ENCODE assay signal across 11 cellular contexts in genomic region chr20:6704132-6704861, GRCh38.
DNase-seq lines count a peak whose midpoint lies in the region; ATAC-seq and TF ChIP-seq lines count a peak whose summit lies in the region.
"Had no signal": no experiment of that assay in that cellular context is flagged by ENCODE, and none has a peak within 500 bp of the region (broad histone marks: within the 10 kb centered on the region; RNA-seq: fewer than 3 reads in every experiment).

No MANE protein-coding gene starts in this region.

- no peak for TF ChIP-seq POLR2A in heart left ventricle (IDR thresholded peaks at IDR 0.05)

- H3K27ac Mint-ChIP-seq in neural progenitor cell: no peak overlapping the region
- H3K27ac Mint-ChIP-seq: activated naive CD8-positive, alpha-beta T cell treated with anti-CD3 and anti-CD28 coated beads for 36 hours had no signal

- H3K27ac ChIP-seq in RWPE2 (ENCODE audit: poor library complexity, severe bottlenecking) (no peak overlapping the region), heart left ventricle (peak overlapping the region; percentile 0 to 91 (median 54)), psoas muscle (peak overlapping the region; percentile 58), neural progenitor cell (no peak overlapping the region)

- H3K27me3 Mint-ChIP-seq in neural progenitor cell (ENCODE audit: insufficient read depth, low read depth): no peaks in the 10 kb centered on the region

- no peaks in the 10 kb centered on the region for H3K36me3 Mint-ChIP-seq in neural progenitor cell
- H3K36me3 Mint-ChIP-seq: activated naive CD8-positive, alpha-beta T cell treated with anti-CD3 and anti-CD28 coated beads for 36 hours had no signal

- H3K4me3 ChIP-seq in RWPE2 (ENCODE audit: severe bottlenecking) (no peak overlapping the region), heart left ventricle (no peak overlapping the region), psoas muscle (no peak overlapping the region), neural progenitor cell (no peak overlapping the region)

- no peaks in the 10 kb centered on the region for H3K9me3 Mint-ChIP-seq in neural progenitor cell

- WGBS in heart left ventricle, 4 donors: 51 to 70% (median 67%) methylated on average over 6 of the region's 6 CpGs
- WGBS in psoas muscle, 3 donors: 62 to 75% (median 68%) methylated on average over 6 of the region's 6 CpGs

- no peak for TF ChIP-seq CTCF in RWPE2 (IDR thresholded peaks at IDR 0.05; ENCODE audit: poor library complexity, severe bottlenecking)
- no peak for TF ChIP-seq CTCF in heart left ventricle (IDR thresholded peaks at IDR 0.05)
- TF ChIP-seq CTCF in psoas muscle (IDR thresholded peaks at IDR 0.05): no peak
- TF ChIP-seq CTCF in neural progenitor cell (IDR thresholded peaks at IDR 0.05): no peak

- no peaks in the 10 kb centered on the region for H4K20me1 ChIP-seq in neural progenitor cell (ENCODE audit: low read depth)

- 0 out of 3 replicates have a peak, but pooled peaks have one; percentile 26 for ATAC-seq in RWPE2 (ENCODE audit: low read depth)
- ATAC-seq in heart left ventricle: peak; percentile 41 to 66 (median 56)
- peak; percentile 27 to 59 (median 42) for ATAC-seq in psoas muscle
- no peak for ATAC-seq in HG02852 (IDR thresholded peaks at IDR 0.05; ENCODE audit: unreplicated experiment)
- ATAC-seq in HG03571 (IDR thresholded peaks at IDR 0.05; ENCODE audit: unreplicated experiment): no peak

- no peak overlapping the region for H3K4me2 ChIP-seq in neural progenitor cell

- H3K36me3 ChIP-seq in RWPE2 (ENCODE audit: low read depth) (no peaks in the 10 kb centered on the region), heart left ventricle (no peaks in the 10 kb centered on the region), psoas muscle (ENCODE audit: insufficient read depth in 1 of 2, low read depth in 1 of 2) (no peaks in the 10 kb centered on the region), neural progenitor cell (no peaks in the 10 kb centered on the region)

- H3K4me1 ChIP-seq in RWPE2 (ENCODE audit: insufficient read depth, poor library complexity, severe bottlenecking) (peaks cover 67% of the 10 kb centered on the region), heart left ventricle (peaks cover 0 to 59% (median 12%) of the 10 kb centered on the region in 12 donors), psoas muscle (peaks cover 8% of the 10 kb centered on the region), neural progenitor cell (no peaks in the 10 kb centered on the region)

- no peaks in the 10 kb centered on the region for H3K79me2 ChIP-seq in neural progenitor cell (ENCODE audit: low read depth)

- H3K9ac ChIP-seq in neural progenitor cell: no peak overlapping the region

- no peaks in the 10 kb centered on the region for H3K9me3 ChIP-seq in RWPE2 (ENCODE audit: severe bottlenecking)
- H3K9me3 ChIP-seq in heart left ventricle: no peaks in the 10 kb centered on the region
- H3K9me3 ChIP-seq in psoas muscle: no peaks in the 10 kb centered on the region
- H3K9me3 ChIP-seq in neural progenitor cell (ENCODE audit: low read depth): no peaks in the 10 kb centered on the region

- H3K4me1 Mint-ChIP-seq in neural progenitor cell: no peaks in the 10 kb centered on the region
- H3K4me1 Mint-ChIP-seq: activated naive CD8-positive, alpha-beta T cell treated with anti-CD3 and anti-CD28 coated beads for 36 hours had no signal

- H3F3A ChIP-seq in neural progenitor cell (ENCODE audit: low read depth): no peaks in the 10 kb centered on the region

- DNase-seq in COLO668 (lab: John Stamatoyannopoulos, UW; ENCODE audit: unreplicated experiment) (peak; percentile 52), RWPE2 (ENCODE audit: low spot score) (no peak), heart left ventricle (peak in 1 of 5 donors; percentile 34), psoas muscle (no peak), neural progenitor cell (ENCODE audit: low spot score) (no peak)
- no peak for DNase-seq in effector CD4-positive, alpha-beta T cell
- DNase-seq: activated naive CD8-positive, alpha-beta T cell treated with anti-CD3 and anti-CD28 coated beads for 36 hours; DMS153; NCI-H345 had no signal

- intact Hi-C loops in heart left ventricle (cut with DNase I) (loop anchor here in 1 of 10 donors (10.0 kb wide), 1 partner anchor 59 kb away; no protein-coding TSS in a partner anchor), psoas muscle (cut with DNase I) (no loop called here)

- no peaks in the 10 kb centered on the region for H3K27me3 ChIP-seq in RWPE2 (ENCODE audit: insufficient read depth, poor library complexity, severe bottlenecking)
- H3K27me3 ChIP-seq in heart left ventricle: no peaks in the 10 kb centered on the region
- H3K27me3 ChIP-seq in psoas muscle (ENCODE audit: insufficient read depth in 3 of 3, low read length in 2 of 3): no peaks in the 10 kb centered on the region
- H3K27me3 ChIP-seq in neural progenitor cell: no peaks in the 10 kb centered on the region

- H3K4me3 Mint-ChIP-seq in neural progenitor cell: no peak overlapping the region
- H3K4me3 Mint-ChIP-seq: activated naive CD8-positive, alpha-beta T cell treated with anti-CD3 and anti-CD28 coated beads for 36 hours had no signal

- H2AFZ ChIP-seq in neural progenitor cell (replicated peaks): no peak overlapping the region

Comparison
In these comparisons a context has a peak if more than half of its experiments do, and no peak if none do; other contexts are left out.
1. ATAC-seq: peak in RWPE2 (single experiment), heart left ventricle (4 of 4) and psoas muscle (4 of 4); none in HG02852 (single experiment) and HG03571 (single experiment).
2. H3K27ac ChIP-seq: peak in heart left ventricle (12 of 12) and psoas muscle (single experiment); none in RWPE2 (single experiment) and neural progenitor cell (single experiment).